ENCODE assay signal across 34 cellular contexts in genomic region chr2:1986166-1986565, GRCh38.
"Had no signal": no experiment of that assay in that cellular context is flagged by ENCODE, and none has a peak within 500 bp of the region (broad histone marks: within the 10 kb centered on the region; RNA-seq: fewer than 3 reads in every experiment).

No MANE protein-coding gene starts in this region.

- H3K36me3 ChIP-seq: ascending aorta, breast epithelium, cardiac muscle cell, esophagus muscularis mucosa, gastrocnemius medialis, heart right ventricle, WERI-Rb-1 had no signal

- H3K4me1 ChIP-seq: ascending aorta, breast epithelium, foreskin keratinocyte, gastrocnemius medialis had no signal

- H3K27me3 ChIP-seq: ascending aorta, cardiac muscle cell, dorsolateral prefrontal cortex, foreskin keratinocyte, gastrocnemius medialis, heart right ventricle had no signal

- H3K36me3 Mint-ChIP-seq: activated naive CD4-positive, alpha-beta T cell treated with anti-CD3 and anti-CD28 coated beads, Interleukin-2, amount 10 ng/mL, durations not matched to agents 7 days and 5 days; activated naive CD4-positive, alpha-beta T cell treated with anti-CD3 and anti-CD28 coated beads, Interleukin-2, amount 50 U/mL, for 72 hours; activated naive CD8-positive, alpha-beta T cell treated with anti-CD3 and anti-CD28 coated beads, Interleukin-2, amount 10 ng/mL, durations not matched to agents 7 days and 5 days had no signal

- H3K9me3 ChIP-seq: ascending aorta had no signal

- H3K27ac Mint-ChIP-seq: activated CD4-positive, alpha-beta memory T cell treated with anti-CD3 and anti-CD28 coated beads, Interleukin-2, amount 10 ng/mL, durations not matched to agents 7 days and 5 days; activated CD4-positive, alpha-beta T cell treated with anti-CD3 and anti-CD28 coated beads, Interleukin-2, amount 10 ng/mL, durations not matched to agents 7 days and 5 days; activated naive CD4-positive, alpha-beta T cell treated with anti-CD3 and anti-CD28 coated beads, Interleukin-2, amount 10 ng/mL, durations not matched to agents 7 days and 5 days; activated naive CD4-positive, alpha-beta T cell treated with anti-CD3 and anti-CD28 coated beads, Interleukin-2, amount 50 U/mL, for 72 hours; activated naive CD8-positive, alpha-beta T cell treated with anti-CD3 and anti-CD28 coated beads, Interleukin-2, amount 10 ng/mL, durations not matched to agents 7 days and 5 days; activated T-cell treated with anti-CD3 and anti-CD28 coated beads, Interleukin-2, amount 50 U/mL, for 24 hours; activated T-cell treated with anti-CD3 and anti-CD28 coated beads, Interleukin-2, amount 50 U/mL, for 72 hours; brain; dendritic cell treated with granulocyte-macrophage colony-stimulating factor and Interleukin-4, amounts not matched to agents 40 ng/mL and 50 ng/mL, for 4 days; endodermal cell; T-helper 17 cell; T-helper 2 cell treated with Interferon-gamma antibody and Interleukin-4, amounts not matched to agents 5 μg/mL and 100 μg/mL, for 36 hours had no signal

- DNase-seq: activated CD4-positive, alpha-beta memory T cell treated with anti-CD3 and anti-CD28 coated beads, Interleukin-2, amount 10 ng/mL, durations not matched to agents 7 days and 5 days; activated CD4-positive, alpha-beta T cell treated with anti-CD3 and anti-CD28 coated beads for 4 hours; activated CD4-positive, alpha-beta T cell treated with anti-CD3 and anti-CD28 coated beads, Interleukin-2, amount 10 ng/mL, durations not matched to agents 7 days and 5 days; activated CD4-positive, alpha-beta T cell treated with anti-CD3 and anti-CD28 coated beads, Interleukin-2, amount 50 U/mL, for 4 hours; activated CD4-positive, CD25-positive, alpha-beta regulatory T cell; activated CD4-positive, CD25-positive, alpha-beta regulatory T cell treated with anti-CD3 and anti-CD28 coated beads, Interleukin-2, amount 50 U/mL, for 72 hours; activated CD8-positive, alpha-beta memory T cell treated with anti-CD3 and anti-CD28 coated beads, Interleukin-2, amount 50 U/mL, for 48 hours; activated gamma-delta T cell; activated naive CD4-positive, alpha-beta T cell; activated naive CD4-positive, alpha-beta T cell treated with anti-CD3 and anti-CD28 coated beads, Interleukin-2, amount 10 ng/mL, durations not matched to agents 7 days and 5 days; activated naive CD8-positive, alpha-beta T cell treated with anti-CD3 and anti-CD28 coated beads, Interleukin-2, amount 10 ng/mL, durations not matched to agents 7 days and 5 days; activated T-cell treated with anti-CD3 and anti-CD28 coated beads for 4 hours; activated T-cell treated with anti-CD3 and anti-CD28 coated beads, Interleukin-2, amount 50 U/mL, for 24 hours; activated T-cell treated with anti-CD3 and anti-CD28 coated beads, Interleukin-2, amount 50 U/mL, for 72 hours; dorsolateral prefrontal cortex; effector memory CD4-positive, alpha-beta T cell; endodermal cell; foreskin keratinocyte; gastrocnemius medialis; heart right ventricle; T-helper 1 cell; T-helper 17 cell; T1000; WERI-Rb-1 had no signal

- H3K4me3 Mint-ChIP-seq: activated CD4-positive, alpha-beta memory T cell treated with anti-CD3 and anti-CD28 coated beads, Interleukin-2, amount 10 ng/mL, durations not matched to agents 7 days and 5 days; activated CD4-positive, alpha-beta T cell treated with anti-CD3 and anti-CD28 coated beads, Interleukin-2, amount 10 ng/mL, durations not matched to agents 7 days and 5 days; activated naive CD4-positive, alpha-beta T cell treated with anti-CD3 and anti-CD28 coated beads, Interleukin-2, amount 10 ng/mL, durations not matched to agents 7 days and 5 days; activated naive CD8-positive, alpha-beta T cell treated with anti-CD3 and anti-CD28 coated beads, Interleukin-2, amount 10 ng/mL, durations not matched to agents 7 days and 5 days; activated T-cell treated with anti-CD3 and anti-CD28 coated beads, Interleukin-2, amount 50 U/mL, for 24 hours; activated T-cell treated with anti-CD3 and anti-CD28 coated beads, Interleukin-2, amount 50 U/mL, for 72 hours; brain; central memory CD8-positive, alpha-beta T cell; dendritic cell treated with granulocyte-macrophage colony-stimulating factor and Interleukin-4, amounts not matched to agents 40 ng/mL and 50 ng/mL, for 4 days; endodermal cell; T-helper 17 cell; T-helper 2 cell treated with Interferon-gamma antibody and Interleukin-4, amounts not matched to agents 5 μg/mL and 100 μg/mL, for 36 hours had no signal

- H3K4me1 Mint-ChIP-seq: central memory CD8-positive, alpha-beta T cell; endodermal cell; T-helper 17 cell had no signal

- H3K27me3 Mint-ChIP-seq: activated CD4-positive, alpha-beta memory T cell treated with anti-CD3 and anti-CD28 coated beads, Interleukin-2, amount 10 ng/mL, durations not matched to agents 7 days and 5 days; activated naive CD8-positive, alpha-beta T cell treated with anti-CD3 and anti-CD28 coated beads, Interleukin-2, amount 10 ng/mL, durations not matched to agents 7 days and 5 days; activated T-cell treated with anti-CD3 and anti-CD28 coated beads, Interleukin-2, amount 50 U/mL, for 24 hours; brain had no signal

- H3K4me3 ChIP-seq: ascending aorta, breast epithelium, cardiac muscle cell, coronary artery, dorsolateral prefrontal cortex, esophagus muscularis mucosa, gastrocnemius medialis, heart right ventricle had no signal

- ATAC-seq: activated naive CD4-positive, alpha-beta T cell treated with anti-CD3 and anti-CD28 coated beads, Interleukin-2, amount 50 U/mL, for 72 hours; activated T-cell treated with anti-CD3 and anti-CD28 coated beads, Interleukin-2, amount 50 U/mL, for 72 hours; foreskin keratinocyte; gastrocnemius medialis; heart right ventricle; T-helper 17 cell had no signal

- H3K27ac ChIP-seq: ascending aorta, breast epithelium, cardiac muscle cell, coronary artery, esophagus muscularis mucosa, foreskin keratinocyte, gastrocnemius medialis, heart right ventricle, WERI-Rb-1 had no signal

- H3K9me3 Mint-ChIP-seq: activated CD4-positive, alpha-beta memory T cell treated with anti-CD3 and anti-CD28 coated beads, Interleukin-2, amount 10 ng/mL, durations not matched to agents 7 days and 5 days; activated CD4-positive, alpha-beta T cell treated with anti-CD3 and anti-CD28 coated beads, Interleukin-2, amount 10 ng/mL, durations not matched to agents 7 days and 5 days; activated naive CD4-positive, alpha-beta T cell treated with anti-CD3 and anti-CD28 coated beads, Interleukin-2, amount 10 ng/mL, durations not matched to agents 7 days and 5 days; activated naive CD4-positive, alpha-beta T cell treated with anti-CD3 and anti-CD28 coated beads, Interleukin-2, amount 50 U/mL, for 72 hours; activated naive CD8-positive, alpha-beta T cell treated with anti-CD3 and anti-CD28 coated beads, Interleukin-2, amount 10 ng/mL, durations not matched to agents 7 days and 5 days; activated T-cell treated with anti-CD3 and anti-CD28 coated beads, Interleukin-2, amount 50 U/mL, for 24 hours; activated T-cell treated with anti-CD3 and anti-CD28 coated beads, Interleukin-2, amount 50 U/mL, for 72 hours; dendritic cell treated with granulocyte-macrophage colony-stimulating factor and Interleukin-4, amounts not matched to agents 40 ng/mL and 50 ng/mL, for 4 days; T-helper 2 cell treated with Interferon-gamma antibody and Interleukin-4, amounts not matched to agents 5 μg/mL and 100 μg/mL, for 36 hours had no signal
